Comparison of ENCODE assay signal across 29 cellular contexts in the genomic region with DNA sequence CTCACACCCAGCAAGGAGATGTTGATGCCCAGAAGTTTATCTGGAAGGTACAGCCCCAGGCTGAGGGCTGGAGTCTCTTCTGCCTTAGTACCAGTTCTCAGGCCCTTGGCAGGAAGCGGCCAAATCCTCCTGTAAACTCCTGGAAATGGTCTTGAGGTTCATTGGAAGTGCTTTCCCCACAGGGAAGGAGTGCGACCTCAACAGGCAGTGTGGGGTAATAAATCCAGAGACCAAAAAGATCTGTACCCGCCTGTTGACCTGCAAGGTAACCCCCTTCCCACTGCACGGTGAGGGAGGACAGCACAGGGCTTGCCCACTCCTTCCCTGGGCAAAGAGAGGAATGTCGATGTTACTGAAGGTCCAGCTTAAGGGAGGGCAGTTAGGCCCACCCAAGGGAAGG. TPM values are rescaled to one million over a fixed set of nuclear protein-coding genes. Genes with fewer than 3 reads are reported as not detected.
DNase-seq lines count a peak whose midpoint lies in the region; ATAC-seq and TF ChIP-seq lines count a peak whose summit lies in the region.
"Had no signal": no experiment of that assay in that cellular context is flagged by ENCODE, and none has a peak within 500 bp of the region (broad histone marks: within the 10 kb centered on the region; RNA-seq: fewer than 3 reads in every experiment).

No MANE protein-coding gene starts in this region.

- H3K36me3 ChIP-seq in BE2C (peaks cover 21% of the 10 kb centered on the region), spleen (peaks cover 0 to 51% (median 0%) of the 10 kb centered on the region in 6 donors)

- WGBS in spleen, 5 donors, result 73 to 86% (median 84%) methylated on average over 4 to 5 of the region's 5 CpGs

- no peaks in the 10 kb centered on the region for H3K9me3 Mint-ChIP-seq in activated T-helper 17 cell treated with anti-CD3 and anti-CD28 coated beads, Interleukin-2, amount 50 U/mL, for 72 hours
- H3K9me3 Mint-ChIP-seq in glutamatergic neuron (ENCODE audit: unreplicated experiment), result peaks cover 25% of the 10 kb centered on the region
- H3K9me3 Mint-ChIP-seq: activated naive CD4-positive, alpha-beta T cell treated with anti-CD3 and anti-CD28 coated beads for 36 hours; CD8-positive, alpha-beta T cell; naive thymus-derived CD8-positive, alpha-beta T cell had no signal

- intact Hi-C loops in spleen (cut with DNase I; ENCODE audit: low total_unique reads), result no loop called here

- no peak for TF ChIP-seq POLR2A in spleen (IDR thresholded peaks at IDR 0.05)

- H3K27me3 ChIP-seq in BE2C (no peaks in the 10 kb centered on the region), spleen (replicated peaks in 1 of 7) (no peaks in the 10 kb centered on the region)
- H3K27me3 ChIP-seq: dorsolateral prefrontal cortex, thyroid gland had no signal

- peak overlapping the region; percentile 58 for H3K27ac Mint-ChIP-seq in activated T-helper 17 cell treated with anti-CD3 and anti-CD28 coated beads, Interleukin-2, amount 50 U/mL, for 72 hours
- peak overlapping the region; percentile 12 for H3K27ac Mint-ChIP-seq in glutamatergic neuron (ENCODE audit: unreplicated experiment)
- H3K27ac Mint-ChIP-seq: activated CD8-positive, alpha-beta T cell treated with anti-CD3 and anti-CD28 coated beads, Interleukin-2, amount 10 ng/mL, durations not matched to agents 7 days and 5 days; activated naive CD4-positive, alpha-beta T cell treated with anti-CD3 and anti-CD28 coated beads for 36 hours; CD8-positive, alpha-beta T cell; naive thymus-derived CD8-positive, alpha-beta T cell had no signal

- no peaks in the 10 kb centered on the region for H3K9me3 ChIP-seq in BE2C
- H3K9me3 ChIP-seq in spleen, result no peaks in the 10 kb centered on the region
- H3K9me3 ChIP-seq: thyroid gland had no signal

- peaks cover 35% of the 10 kb centered on the region for H3K36me3 Mint-ChIP-seq in activated T-helper 17 cell treated with anti-CD3 and anti-CD28 coated beads, Interleukin-2, amount 50 U/mL, for 72 hours (ENCODE audit: low read depth)
- no peaks in the 10 kb centered on the region for H3K36me3 Mint-ChIP-seq in glutamatergic neuron (ENCODE audit: unreplicated experiment)

- DNase-seq in BE2C (no peak), HCEC 1CT (peak; percentile 16), glutamatergic neuron (no peak), spleen (no peak), T-helper 2 cell (no peak)
- DNase-seq in stimulated activated CD4-positive, alpha-beta T cell treated with anti-CD3 and anti-CD28 coated beads, Interleukin-2, amount 100 ng/mL, for 24 hours, result no peak
- DNase-seq: activated CD4-positive, CD25-positive, alpha-beta regulatory T cell treated with anti-CD3 and anti-CD28 coated beads, Interleukin-2, amount 50 U/mL, for 72 hours; activated CD8-positive, alpha-beta T cell treated with anti-CD3 and anti-CD28 coated beads, Interleukin-2, amount 10 ng/mL, durations not matched to agents 7 days and 5 days; activated naive CD4-positive, alpha-beta T cell treated with anti-CD3 and anti-CD28 coated beads for 36 hours; activated T-cell treated with anti-CD3 and anti-CD28 coated beads, Interleukin-2, amount 50 U/mL, for 1 hour; amygdala; CD8-positive, alpha-beta T cell; central memory CD4-positive, alpha-beta T cell; DMS79; dorsolateral prefrontal cortex; left cardiac atrium; mesenchymal stem cell; NCI-H1694; NCI-H748 treated with DMSO at 0.1 percent for 48 hours; stimulated activated CD4-positive, alpha-beta T cell treated with anti-CD3 and anti-CD28 coated beads, Interleukin-1b, Interleukin-23, amount 100 ng/mL, for 48 hours; stimulated activated naive CD8-positive, alpha-beta T cell treated with anti-CD3 and anti-CD28 coated beads, Interleukin-15, Interleukin-2, amounts not matched to agents 100 U/mL and 50 U/mL, for 24 hours; T-helper 9 cell; thyroid gland had no signal

- TF ChIP-seq CTCF in BE2C (IDR thresholded peaks at IDR 0.05; ENCODE audit: low read depth, low read length) (peak; percentile 13; the same call in 1 of the 2 replicates), glutamatergic neuron (IDR thresholded peaks at IDR 0.05; ENCODE audit: partially characterized antibody, unreplicated experiment) (no peak), spleen (IDR thresholded peaks at IDR 0.05 in 8 of 11, conservative IDR thresholded peaks at IDR 0.05 in 3 of 11) (no peak)

- H3K4me3 ChIP-seq in BE2C (ENCODE audit: low read depth, low read length), result no peak overlapping the region
- no peak overlapping the region for H3K4me3 ChIP-seq in spleen
- H3K4me3 ChIP-seq: dorsolateral prefrontal cortex, SK-N-MC, thyroid gland had no signal

- no peaks in the 10 kb centered on the region for H3K4me1 ChIP-seq in BE2C
- H3K4me1 ChIP-seq in spleen, result peaks cover 9 to 83% (median 48%) of the 10 kb centered on the region in 6 donors

- peaks cover 15% of the 10 kb centered on the region for H3K4me1 Mint-ChIP-seq in activated T-helper 17 cell treated with anti-CD3 and anti-CD28 coated beads, Interleukin-2, amount 50 U/mL, for 72 hours
- H3K4me1 Mint-ChIP-seq in glutamatergic neuron (ENCODE audit: low read depth, unreplicated experiment), result peaks cover 25% of the 10 kb centered on the region

- ATAC-seq in activated T-helper 17 cell treated with anti-CD3 and anti-CD28 coated beads, Interleukin-2, amount 50 U/mL, for 72 hours (replicated peaks), result no peak
- no peak for ATAC-seq in GM18498 (IDR thresholded peaks at IDR 0.05; ENCODE audit: unreplicated experiment)
- ATAC-seq: activated CD8-positive, alpha-beta T cell treated with anti-CD3 and anti-CD28 coated beads, Interleukin-2, amount 10 ng/mL, durations not matched to agents 7 days and 5 days; CD8-positive, alpha-beta T cell; left cardiac atrium; naive thymus-derived CD8-positive, alpha-beta T cell; stimulated activated naive CD8-positive, alpha-beta T cell treated with anti-CD3 and anti-CD28 coated beads, Interleukin-15, Interleukin-2, amounts not matched to agents 100 U/mL and 50 U/mL, for 24 hours had no signal

- no peaks in the 10 kb centered on the region for H3K27me3 Mint-ChIP-seq in activated T-helper 17 cell treated with anti-CD3 and anti-CD28 coated beads, Interleukin-2, amount 50 U/mL, for 72 hours
- H3K27me3 Mint-ChIP-seq in glutamatergic neuron (ENCODE audit: unreplicated experiment), result peaks cover 20% of the 10 kb centered on the region
- H3K27me3 Mint-ChIP-seq: naive thymus-derived CD8-positive, alpha-beta T cell had no signal

- peak overlapping the region in 2 of 8 donors; percentile 37 to 51 for H3K27ac ChIP-seq in spleen
- H3K27ac ChIP-seq: dorsolateral prefrontal cortex, epithelial cell of prostate, parathyroid adenoma, SK-N-MC, thyroid gland had no signal

- H3K4me3 Mint-ChIP-seq in activated T-helper 17 cell treated with anti-CD3 and anti-CD28 coated beads, Interleukin-2, amount 50 U/mL, for 72 hours, result no peak overlapping the region
- no peak overlapping the region for H3K4me3 Mint-ChIP-seq in glutamatergic neuron (ENCODE audit: unreplicated experiment)
- H3K4me3 Mint-ChIP-seq: activated CD8-positive, alpha-beta T cell treated with anti-CD3 and anti-CD28 coated beads, Interleukin-2, amount 10 ng/mL, durations not matched to agents 7 days and 5 days; activated naive CD4-positive, alpha-beta T cell treated with anti-CD3 and anti-CD28 coated beads for 36 hours; CD8-positive, alpha-beta T cell had no signal

RNA-seq across cellular contexts. Expression of gene ATXN7L2, which starts 4.5 kb away (rescaled TPM):
- 68.4 TPM for polyA plus RNA-seq in BE2C (2012; ENCODE audit: insufficient read depth, insufficient read length, low read depth)
- total RNA-seq in activated T-helper 17 cell treated with anti-CD3 and anti-CD28 coated beads, Interleukin-2, amount 50 U/mL, for 72 hours, result 10 to 100 TPM; 14.5 to 15.3 TPM
- 54.9 TPM for total RNA-seq in glutamatergic neuron (ENCODE audit: unreplicated experiment)
- 10 to 100 TPM in 2 of 7 donors, 1 to 10 TPM in 5; 7.9 to 11.9 (median 8.7) TPM for total RNA-seq in spleen
- polyA plus RNA-seq in spleen, result 10 to 100 TPM in 2 of 3 donors, 1 to 10 TPM in 1; 7.1 to 16.8 (median 12.2) TPM

RNA-seq across cellular contexts. Expression of gene CYB561D1, which starts 5.7 kb away (rescaled TPM):
- polyA plus RNA-seq in BE2C (2012; ENCODE audit: insufficient read depth, insufficient read length, low read depth), result 10.3 TPM
- 10 to 100 TPM in 1 of 2 donors, 1 to 10 TPM in 1; 7.6 to 19.2 TPM for total RNA-seq in activated T-helper 17 cell treated with anti-CD3 and anti-CD28 coated beads, Interleukin-2, amount 50 U/mL, for 72 hours
- total RNA-seq in glutamatergic neuron (ENCODE audit: unreplicated experiment) (23.9 TPM), spleen (10 to 100 TPM in 6 of 7 donors, 1 to 10 TPM in 1; 8.6 to 17.6 (median 13.7) TPM)
- 1 to 10 TPM; 4.5 to 8.0 (median 6.0) TPM for polyA plus RNA-seq in spleen

RNA-seq across cellular contexts. Expression of gene AMIGO1, which starts 21.3 kb away (rescaled TPM):
- 1.1 TPM for polyA plus RNA-seq in BE2C (2012; ENCODE audit: insufficient read depth, insufficient read length, low read depth)
- 1 to 10 TPM; 1.1 to 1.2 TPM for total RNA-seq in activated T-helper 17 cell treated with anti-CD3 and anti-CD28 coated beads, Interleukin-2, amount 50 U/mL, for 72 hours
- total RNA-seq in glutamatergic neuron (ENCODE audit: unreplicated experiment), result 8.0 TPM
- 1 to 10 TPM; 3.7 to 8.5 (median 6.0) TPM for total RNA-seq in spleen
- under 1 TPM; 0.57 to 0.99 (median 0.67) TPM for polyA plus RNA-seq in spleen

RNA-seq across cellular contexts. Expression of gene SYPL2, which starts 21.9 kb away (rescaled TPM):
- not detected for polyA plus RNA-seq in BE2C (2012; ENCODE audit: insufficient read depth, insufficient read length, low read depth)
- not detected for total RNA-seq in activated T-helper 17 cell treated with anti-CD3 and anti-CD28 coated beads, Interleukin-2, amount 50 U/mL, for 72 hours
- total RNA-seq in glutamatergic neuron (ENCODE audit: unreplicated experiment), result 0.42 TPM
- total RNA-seq in spleen, result 1 to 10 TPM in 5 of 7 donors, under 1 TPM in 2; 0.46 to 2.5 (median 1.3) TPM
- under 1 TPM; 0.26 to 0.51 (median 0.41) TPM for polyA plus RNA-seq in spleen
- total RNA-seq: activated CD8-positive, alpha-beta T cell treated with anti-CD3 and anti-CD28 coated beads, Interleukin-2, amount 10 ng/mL, durations not matched to agents 7 days and 5 days; CD8-positive, alpha-beta T cell; naive thymus-derived CD8-positive, alpha-beta T cell had no signal

RNA-seq across cellular contexts. Expression of gene GPR61, which starts 51.5 kb away (rescaled TPM):
- 1.1 TPM for polyA plus RNA-seq in BE2C (2012; ENCODE audit: insufficient read depth, insufficient read length, low read depth)
- under 1 TPM in 1 of 2 donors, not detected in 1; 0.45 TPM for total RNA-seq in activated T-helper 17 cell treated with anti-CD3 and anti-CD28 coated beads, Interleukin-2, amount 50 U/mL, for 72 hours
- 0.76 TPM for total RNA-seq in glutamatergic neuron (ENCODE audit: unreplicated experiment)
- not detected for total RNA-seq in spleen
- not detected for polyA plus RNA-seq in spleen
- total RNA-seq: activated CD8-positive, alpha-beta T cell treated with anti-CD3 and anti-CD28 coated beads, Interleukin-2, amount 10 ng/mL, durations not matched to agents 7 days and 5 days had no signal
